In the genomic region with DNA sequence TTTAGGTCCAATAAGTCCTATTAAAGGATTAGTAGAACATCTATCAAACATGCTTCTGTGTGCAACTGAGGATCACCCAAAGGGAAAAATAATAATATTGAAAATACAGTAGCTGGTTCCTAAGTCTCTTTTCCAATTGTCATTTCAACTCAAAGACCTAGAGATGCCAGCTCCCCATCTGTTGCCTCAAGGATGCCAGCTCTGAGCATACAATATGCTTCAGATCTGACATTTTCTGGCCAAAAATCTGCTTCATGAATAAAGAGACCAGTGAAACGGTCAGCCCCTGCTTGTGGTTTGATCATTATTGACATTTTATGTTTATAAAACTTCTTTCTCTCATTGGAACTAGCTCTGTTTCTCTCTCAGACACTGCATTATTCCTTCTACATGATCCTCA, we compare ENCODE assay signal across 26 cellular contexts.
"Had no signal": no experiment of that assay in that cellular context is flagged by ENCODE, and none has a peak within 500 bp of the region (broad histone marks: within the 10 kb centered on the region; RNA-seq: fewer than 3 reads in every experiment).

No MANE protein-coding gene starts in this region.

- ATAC-seq: natural killer cell; stimulated activated naive B cell treated with anti-CD40 and anti-IgM and Interleukin-4, amounts not matched to agents 10 μg/mL and 1 μg/mL and 100 μg/mL, for 72 hours; upper lobe of right lung had no signal

- H3K9me3 Mint-ChIP-seq: natural killer cell; neural progenitor cell; stimulated activated naive B cell treated with anti-CD40 and anti-IgM and Interleukin-4, amounts not matched to agents 10 μg/mL and 1 μg/mL and 100 μg/mL, for 72 hours; stimulated activated naive CD8-positive, alpha-beta T cell treated with anti-CD3 and anti-CD28 coated beads, Interleukin-15, Interleukin-2, amounts not matched to agents 100 ng/mL and 50 ng/mL, for 24 hours had no signal

- DNase-seq: hypothalamus; islet precursor cell; left ventricle myocardium inferior; mesendoderm; naive B cell; natural killer cell; nephron progenitor cell; occipital lobe; right lobe of liver; stimulated activated CD4-positive, alpha-beta T cell treated with anti-CD3 and anti-CD28 coated beads, Interleukin-2, amount 100 ng/mL, for 24 hours; stimulated activated CD4-positive, alpha-beta T cell treated with anti-CD3 and anti-CD28 coated beads, Interleukin-4, amount 100 ng/mL, for 1 hour; stimulated activated naive B cell treated with anti-CD40 and anti-IgM and Interleukin-4, amounts not matched to agents 10 μg/mL and 1 μg/mL and 100 μg/mL, for 72 hours; tibial artery; trophoblast cell; upper lobe of right lung had no signal

- H3K36me3 Mint-ChIP-seq: mesothelial cell of epicardium; naive B cell; natural killer cell; neural progenitor cell; stimulated activated naive B cell treated with anti-CD40 and anti-IgM and Interleukin-4, amounts not matched to agents 10 μg/mL and 1 μg/mL and 100 μg/mL, for 72 hours had no signal

- H3K9me3 ChIP-seq: left ventricle myocardium inferior, neutrophil, right atrium auricular region, right lobe of liver, suprapubic skin, thoracic aorta, tibial artery, upper lobe of right lung had no signal

- H3K27me3 Mint-ChIP-seq: stimulated activated naive CD8-positive, alpha-beta T cell treated with anti-CD3 and anti-CD28 coated beads, Interleukin-15, Interleukin-2, amounts not matched to agents 100 ng/mL and 50 ng/mL, for 24 hours had no signal

- H3K27me3 ChIP-seq: neural progenitor cell, neutrophil, right atrium auricular region, right lobe of liver, suprapubic skin, tibial artery, upper lobe of right lung had no signal

- H3K4me3 Mint-ChIP-seq: mesothelial cell of epicardium; naive B cell; natural killer cell; nephron progenitor cell; neural progenitor cell; stimulated activated naive B cell treated with anti-CD40 and anti-IgM and Interleukin-4, amounts not matched to agents 10 μg/mL and 1 μg/mL and 100 μg/mL, for 72 hours; stimulated activated naive CD8-positive, alpha-beta T cell treated with anti-CD3 and anti-CD28 coated beads, Interleukin-15, Interleukin-2, amounts not matched to agents 100 ng/mL and 50 ng/mL, for 24 hours had no signal

- H3K4me1 ChIP-seq: left ventricle myocardium inferior, parathyroid adenoma, right atrium auricular region, right lobe of liver, suprapubic skin, tibial artery, upper lobe of right lung had no signal

- H3K36me3 ChIP-seq: left ventricle myocardium inferior, neural progenitor cell, neutrophil, right atrium auricular region, right lobe of liver, suprapubic skin, thoracic aorta, tibial artery, upper lobe of right lung had no signal

- H3K4me1 Mint-ChIP-seq: natural killer cell; stimulated activated naive B cell treated with anti-CD40 and anti-IgM and Interleukin-4, amounts not matched to agents 10 μg/mL and 1 μg/mL and 100 μg/mL, for 72 hours had no signal

- H3K4me3 ChIP-seq: left ventricle myocardium inferior, lung, neural progenitor cell, right atrium auricular region, right lobe of liver, smooth muscle cell, suprapubic skin, thoracic aorta, tibial artery, upper lobe of right lung had no signal

- H3K27ac Mint-ChIP-seq: mesothelial cell of epicardium; natural killer cell; nephron progenitor cell; neural progenitor cell; progenitor cell of endocrine pancreas; stimulated activated naive B cell treated with anti-CD40 and anti-IgM and Interleukin-4, amounts not matched to agents 10 μg/mL and 1 μg/mL and 100 μg/mL, for 72 hours; stimulated activated naive CD8-positive, alpha-beta T cell treated with anti-CD3 and anti-CD28 coated beads, Interleukin-15, Interleukin-2, amounts not matched to agents 100 ng/mL and 50 ng/mL, for 24 hours had no signal
